23 cellular contexts compared by ENCODE assay signal in the genomic region with DNA sequence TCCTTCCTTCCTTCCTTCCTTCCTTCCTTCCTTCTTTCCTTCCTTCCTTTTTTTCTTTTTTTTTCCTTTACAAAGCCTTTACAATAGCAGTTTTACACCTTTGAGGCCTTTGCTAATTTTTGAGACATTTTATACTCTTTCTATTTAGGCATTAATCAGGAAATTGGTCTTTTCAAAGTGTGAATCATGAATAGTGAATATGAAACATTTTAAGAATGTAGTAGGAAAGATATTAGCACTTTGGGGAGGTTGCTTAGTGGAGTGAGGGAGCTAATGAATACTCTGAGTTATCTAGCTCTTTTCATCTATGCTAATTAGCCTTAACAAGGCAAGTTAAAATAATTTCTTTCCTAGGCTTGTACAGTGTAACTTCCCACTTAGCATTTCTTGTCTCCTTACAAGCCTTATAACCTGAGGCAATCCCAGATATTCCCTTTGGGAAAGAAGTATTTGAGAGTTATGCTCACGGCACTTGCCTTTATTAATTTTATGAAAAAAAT.
DNase-seq lines count a peak whose midpoint lies in the region; ATAC-seq and TF ChIP-seq lines count a peak whose summit lies in the region.
"Had no signal": no experiment of that assay in that cellular context is flagged by ENCODE, and none has a peak within 500 bp of the region (broad histone marks: within the 10 kb centered on the region; RNA-seq: fewer than 3 reads in every experiment).

No MANE protein-coding gene starts in this region.

- ATAC-seq in GM21723 (IDR thresholded peaks at IDR 0.05; ENCODE audit: unreplicated experiment), result no peak
- no peak for ATAC-seq in HG03521 (IDR thresholded peaks at IDR 0.05; ENCODE audit: unreplicated experiment)
- ATAC-seq in left cardiac atrium, result no peak
- no peak for ATAC-seq in upper lobe of right lung

- H3K4me3 ChIP-seq in A673 (ENCODE audit: low read depth, low read length, poor library complexity, severe bottlenecking) (peak overlapping the region; percentile 10), SK-N-MC (peak overlapping the region; percentile 67), upper lobe of right lung (no peak overlapping the region)
- H3K4me3 ChIP-seq: BLaER1, HAP-1 had no signal

- H3K36me3 ChIP-seq in A673 (ENCODE audit: insufficient read depth, low read length, poor library complexity, severe bottlenecking) (peaks cover 9% of the 10 kb centered on the region), SK-N-MC (ENCODE audit: insufficient read depth, low read length) (peaks cover 22% of the 10 kb centered on the region), upper lobe of right lung (no peaks in the 10 kb centered on the region)
- H3K36me3 ChIP-seq: BLaER1, HAP-1 had no signal

- peak overlapping the region; percentile 54 for H3K9ac ChIP-seq in SK-N-MC (ENCODE audit: insufficient read length)
- H3K9ac ChIP-seq: BLaER1 had no signal

- H3K27ac ChIP-seq in A673 (ENCODE audit: low read depth, low read length, poor library complexity, severe bottlenecking), result peak overlapping the region; percentile 96
- H3K27ac ChIP-seq in SK-N-MC, result peak overlapping the region; percentile 99
- H3K27ac ChIP-seq in epithelial cell of prostate, result peak overlapping the region; percentile 71
- no peak overlapping the region for H3K27ac ChIP-seq in upper lobe of right lung
- H3K27ac ChIP-seq: BLaER1 had no signal

- POLR2A ChIA-PET in A673 (lab: Charles Lee; ENCODE audit: low non-redundant PET), result interaction anchor here (0.5 to 1.4 kb wide), 6 partner anchors 10 to 403 kb away, joined by 3 to 11 read pairs (median 5); no protein-coding TSS in a partner anchor

- no peaks in the 10 kb centered on the region for H3K9me3 ChIP-seq in A673 (ENCODE audit: low read depth, low read length, poor library complexity, severe bottlenecking)
- peaks cover 7% of the 10 kb centered on the region; the same call in 1 of the 2 replicates for H3K9me3 ChIP-seq in SK-N-MC (ENCODE audit: low read depth, low read length)
- no peaks in the 10 kb centered on the region for H3K9me3 ChIP-seq in upper lobe of right lung
- H3K9me3 ChIP-seq: HAP-1 had no signal

- BruUV-seq in A673 (replicated peaks; lab: Mats Ljungman, UMichigan), result no TSS peak

- H3K27me3 ChIP-seq in A673 (replicated peaks; ENCODE audit: insufficient read depth, low read depth, low read length, poor library complexity), result no peaks in the 10 kb centered on the region
- no peaks in the 10 kb centered on the region for H3K27me3 ChIP-seq in upper lobe of right lung
- H3K27me3 ChIP-seq: BLaER1 had no signal

- DNase-seq in A673 (ENCODE audit: low spot score) (peak; percentile 97), SK-N-MC (ENCODE audit: low read depth, low spot score) (peak; percentile 99), epithelial cell of prostate (ENCODE audit: low read depth, low spot score) (no peak), putamen (ENCODE audit: low spot score) (peak; percentile 40), left cardiac atrium (no peak), upper lobe of right lung (no peak)
- DNase-seq: 8988T; CD4-positive, alpha-beta T cell; COR-L47; GOT3; HFFc6; KBM-7; MV-4-11; NCI-H1105; NCI-H2029; NCI-H446 treated with DMSO at 0.1 percent for 48 hours; NCI-H526; RPMI8226; SHP77 had no signal

- peaks cover 77% of the 10 kb centered on the region for H3K4me1 ChIP-seq in A673 (ENCODE audit: insufficient read depth, low read length, poor library complexity, severe bottlenecking)
- H3K4me1 ChIP-seq in upper lobe of right lung, result no peaks in the 10 kb centered on the region
- H3K4me1 ChIP-seq: HAP-1 had no signal

- intact Hi-C loops in A673 (cut with micrococcal nuclease; ENCODE audit: unreplicated experiment) (loop anchor here (1.0 to 5.0 kb wide), 6 partner anchors 121 to 516 kb away; a partner anchor contains a TSS), left cardiac atrium (cut with DNase I) (no loop called here), upper lobe of right lung (cut with DNase I) (no loop called here)

- CTCF ChIA-PET in A673 (lab: Charles Lee), result interaction anchor here (0.5 to 1.6 kb wide), 5 partner anchors 11 to 1207 kb away, joined by 3 to 7 read pairs (median 3); no protein-coding TSS in a partner anchor

- TF ChIP-seq CTCF in A673 (conservative IDR thresholded peaks at IDR 0.05; ENCODE audit: low read depth, low read length) (no peak), upper lobe of right lung (IDR thresholded peaks at IDR 0.05) (no peak)

Comparison
In these comparisons a context has a peak if more than half of its experiments do, and no peak if none do; other contexts are left out.
1. DNase-seq: peak in A673 (single experiment), SK-N-MC (single experiment) and putamen (single experiment); none in epithelial cell of prostate (single experiment), left cardiac atrium (single experiment) and upper lobe of right lung (single experiment).